In the genomic region with DNA sequence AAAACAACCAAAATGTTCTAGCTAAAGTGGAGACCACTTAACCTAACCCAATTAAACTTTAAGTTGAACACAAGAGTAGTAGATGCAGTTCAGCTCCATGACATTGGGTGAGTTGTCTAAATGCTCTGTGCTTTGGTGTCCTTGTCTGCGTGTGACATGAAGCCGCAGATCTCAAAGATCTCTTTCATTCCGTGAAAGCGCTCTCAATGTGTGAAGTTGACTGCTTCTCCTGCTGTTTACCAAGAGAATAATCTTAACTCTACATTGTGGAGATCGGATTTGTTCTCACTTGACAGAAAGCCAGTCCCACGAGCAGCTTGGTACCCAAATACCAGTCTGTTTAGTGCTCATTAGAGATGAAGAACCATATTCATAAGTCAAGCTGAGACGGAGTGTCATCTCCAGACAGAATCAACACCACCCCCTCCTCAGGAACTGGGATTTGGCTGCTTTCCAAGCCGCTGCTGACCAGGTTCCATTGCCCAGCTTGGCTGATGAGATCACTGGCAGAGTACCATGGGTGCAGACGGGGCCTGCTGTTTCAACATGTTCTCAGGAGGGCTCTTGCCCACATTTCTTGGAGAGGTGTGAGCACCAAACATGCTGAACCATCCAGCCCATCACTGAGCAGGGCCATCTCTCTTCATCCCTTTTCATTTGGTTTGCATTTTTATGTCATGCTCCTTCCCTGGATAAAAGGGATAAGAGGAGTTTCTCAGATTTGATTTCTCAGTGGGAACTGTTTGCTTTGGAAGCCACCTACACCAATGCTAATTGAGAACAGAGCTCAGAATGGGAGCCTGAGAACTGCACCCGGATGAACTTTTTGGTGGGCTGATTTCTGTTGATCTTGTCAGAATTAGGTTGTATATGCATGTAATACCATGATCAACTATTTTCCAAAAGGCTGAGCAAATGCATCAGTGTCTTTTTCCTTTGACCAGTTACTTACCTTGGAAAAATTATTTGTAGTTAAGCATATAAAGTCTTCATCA, we compare ENCODE assay signal across 8 cellular contexts.
DNase-seq lines count a peak whose midpoint lies in the region; ATAC-seq and TF ChIP-seq lines count a peak whose summit lies in the region.

No MANE protein-coding gene starts in this region.

- no peaks in the 10 kb centered on the region for H3K36me3 ChIP-seq in body of pancreas (replicated peaks in 1 of 2; ENCODE audit: insufficient read depth in 1 of 2, low read depth in 2 of 2)
- peaks cover 0 to 4% (median 2%) of the 10 kb centered on the region in 3 donors for H3K36me3 ChIP-seq in tibial artery

- WGBS in body of pancreas, 2 donors, result 60 to 67% methylated on average over 10 of the region's 10 CpGs

- H3K27me3 ChIP-seq in body of pancreas (no peaks in the 10 kb centered on the region), tibial artery (no peaks in the 10 kb centered on the region)

- intact Hi-C loops in body of pancreas (cut with DNase I), result no loop called here
- intact Hi-C loops in tibial artery (cut with DNase I; ENCODE audit: low total_unique reads), result no loop called here

- no peak overlapping the region for H3K4me3 ChIP-seq in body of pancreas
- peak overlapping the region; percentile 47 to 49 for H3K4me3 ChIP-seq in tibial artery

- peak overlapping the region; percentile 3 to 83 (median 71) for H3K27ac ChIP-seq in body of pancreas
- peak overlapping the region; percentile 67 to 68 for H3K27ac ChIP-seq in tibial artery

- no peak for ATAC-seq in body of pancreas
- no peak for ATAC-seq in HG03439 (IDR thresholded peaks at IDR 0.05; ENCODE audit: unreplicated experiment)

- peak; percentile 2 for DNase-seq in DMS153 (lab: John Stamatoyannopoulos, UW)
- no peak for DNase-seq in DMS153 treated with DMSO at 0.1 percent for 48 hours (lab: John Stamatoyannopoulos, UW; ENCODE audit: unreplicated experiment)
- peak in 1 of 4 donors; percentile 29 for DNase-seq in body of pancreas
- peak; percentile 61 for DNase-seq in kidney tubule cell (ENCODE audit: low spot score)
- DNase-seq in tibial artery, result peak; percentile 59 to 86
- no peak for DNase-seq in GOT3 (lab: John Stamatoyannopoulos, UW)
- no peak for DNase-seq in mucosa of gallbladder (ENCODE audit: low spot score)

- TF ChIP-seq POLR2A in body of pancreas (IDR thresholded peaks at IDR 0.05), result no peak

- TF ChIP-seq CTCF in body of pancreas (IDR thresholded peaks at IDR 0.05), result no peak
- no peak for TF ChIP-seq CTCF in tibial artery (IDR thresholded peaks at IDR 0.05)

- H3K4me1 ChIP-seq in body of pancreas (peaks cover 5% of the 10 kb centered on the region), tibial artery (peaks cover 4 to 91% (median 58%) of the 10 kb centered on the region in 4 donors)

- no peaks in the 10 kb centered on the region for H3K9me3 ChIP-seq in body of pancreas
- H3K9me3 ChIP-seq in tibial artery, result no peaks in the 10 kb centered on the region

Comparison
In these comparisons a context has a peak if more than half of its experiments do, and no peak if none do; other contexts are left out.
1. DNase-seq: peak in DMS153 (single experiment), kidney tubule cell (single experiment) and tibial artery (2 of 2); none in DMS153 treated with DMSO at 0.1 percent for 48 hours (single experiment), GOT3 (single experiment) and mucosa of gallbladder (single experiment).
2. H3K4me3 ChIP-seq: peak in tibial artery (2 of 2); none in body of pancreas (0 of 2).